27 cellular contexts compared by ENCODE assay signal in the genomic region with DNA sequence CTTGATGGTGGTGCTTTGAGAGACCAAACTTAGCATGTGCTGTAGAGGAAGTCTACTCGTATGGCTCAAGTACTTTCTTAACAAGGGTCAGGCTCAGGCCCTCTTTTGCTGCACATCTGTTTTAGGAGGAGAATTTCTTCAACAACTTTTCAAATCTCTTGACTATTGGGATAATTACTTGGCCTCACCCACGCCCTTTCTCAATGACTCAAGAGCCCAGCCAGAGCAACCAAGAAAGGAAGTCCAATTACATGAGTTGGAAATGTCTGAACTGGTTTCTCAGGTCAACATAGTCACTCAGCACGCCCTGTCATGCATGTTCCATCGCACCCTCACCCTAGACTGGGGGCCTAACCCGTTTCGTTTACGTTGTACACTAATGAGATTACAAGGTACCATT. TPM values are rescaled to one million over a fixed set of nuclear protein-coding genes. Genes with fewer than 3 reads are reported as not detected.
DNase-seq lines count a peak whose midpoint lies in the region; ATAC-seq, FAIRE-seq and TF ChIP-seq lines count a peak whose summit lies in the region.
"Had no signal": no experiment of that assay in that cellular context is flagged by ENCODE, and none has a peak within 500 bp of the region (broad histone marks: within the 10 kb centered on the region; RNA-seq: fewer than 3 reads in every experiment).

No MANE protein-coding gene starts in this region.

- no peak for TF ChIP-seq CTCF in bronchial epithelial cell (IDR thresholded peaks at IDR 0.05; ENCODE audit: insufficient read depth, low read length, severe bottlenecking)
- no peak for TF ChIP-seq CTCF in nephron progenitor cell (IDR thresholded peaks at IDR 0.05)
- TF ChIP-seq CTCF in dorsolateral prefrontal cortex (IDR thresholded peaks at IDR 0.05 in 54 of 56, conservative IDR thresholded peaks at IDR 0.05 in 2 of 56; ENCODE audit: low read depth in 1 of 56, partially characterized antibody in 56 of 56) = no peak

- H2AFZ ChIP-seq in ACC112 (ENCODE audit: low read length, unreplicated experiment) = no peak overlapping the region
- H2AFZ ChIP-seq: PC-9 had no signal

- H3K27me3 ChIP-seq in ACC112 (ENCODE audit: insufficient read depth, low read length) = no peaks in the 10 kb centered on the region
- H3K27me3 ChIP-seq in bronchial epithelial cell (ENCODE audit: control insufficient read depth, insufficient read depth, low read length) = no peaks in the 10 kb centered on the region
- H3K27me3 ChIP-seq in dorsolateral prefrontal cortex = no peaks in the 10 kb centered on the region
- H3K27me3 ChIP-seq: SJSA1, testis had no signal

- no peak overlapping the region for H3K4me3 Mint-ChIP-seq in nephron progenitor cell
- H3K4me3 Mint-ChIP-seq: activated CD8-positive, alpha-beta T cell treated with anti-CD3 and anti-CD28 coated beads for 36 hours; CD4-positive, alpha-beta T cell; nephron; WTC11 had no signal

- no peaks in the 10 kb centered on the region for H3K79me2 ChIP-seq in ACC112 (ENCODE audit: control insufficient read depth, insufficient read depth, low read length, unreplicated experiment)

- FAIRE-seq in GM12892 (lab: Jason Lieb, UNC) = peak; percentile 68
- FAIRE-seq in bronchial epithelial cell (lab: Jason Lieb, UNC) = peak; percentile 86
- no peak for FAIRE-seq in H54 (lab: Jason Lieb, UNC)
- FAIRE-seq: GM19239, HepG2 had no signal

- H3K36me3 ChIP-seq in ACC112 (ENCODE audit: insufficient read depth, low read length) = no peaks in the 10 kb centered on the region
- no peaks in the 10 kb centered on the region for H3K36me3 ChIP-seq in bronchial epithelial cell (ENCODE audit: control insufficient read depth, insufficient read depth, low read length)
- H3K36me3 ChIP-seq: SJSA1 had no signal

- H3K27ac Mint-ChIP-seq in nephron progenitor cell = peak overlapping the region; percentile 10
- H3K27ac Mint-ChIP-seq: activated CD8-positive, alpha-beta T cell treated with anti-CD3 and anti-CD28 coated beads for 36 hours; CD4-positive, alpha-beta T cell; nephron; WTC11 had no signal

- H3K4me3 ChIP-seq in ACC112 (ENCODE audit: low read depth, low read length) = no peak overlapping the region
- no peak overlapping the region for H3K4me3 ChIP-seq in bronchial epithelial cell (ENCODE audit: low read depth, low read length)
- H3K4me3 ChIP-seq in dorsolateral prefrontal cortex = no peak overlapping the region
- H3K4me3 ChIP-seq: PC-9, psoas muscle, SJSA1, testis had no signal

- TF ChIP-seq POLR2A in GM12892 (IDR thresholded peaks at IDR 0.05; ENCODE audit: low read depth, low read length) (no peak), H54 (IDR thresholded peaks at IDR 0.05; ENCODE audit: low read depth, low read length) (no peak)

- peaks cover 10% of the 10 kb centered on the region for H3K27me3 Mint-ChIP-seq in nephron progenitor cell (ENCODE audit: low read depth, poor library complexity)

- peak overlapping the region; percentile 38 for H3K27ac ChIP-seq in ACC112 (ENCODE audit: low read depth, low read length)
- no peak overlapping the region for H3K27ac ChIP-seq in dorsolateral prefrontal cortex
- H3K27ac ChIP-seq: PC-9, psoas muscle, SJSA1, testis had no signal

- peaks cover 9% of the 10 kb centered on the region for H3K4me1 Mint-ChIP-seq in nephron progenitor cell
- H3K4me1 Mint-ChIP-seq: nephron had no signal

- no peaks in the 10 kb centered on the region for H3K9me3 Mint-ChIP-seq in nephron progenitor cell
- H3K9me3 Mint-ChIP-seq: activated CD8-positive, alpha-beta T cell treated with anti-CD3 and anti-CD28 coated beads for 36 hours; CD4-positive, alpha-beta T cell; nephron; WTC11 had no signal

- H3K36me3 Mint-ChIP-seq in nephron progenitor cell (ENCODE audit: low read depth) = no peaks in the 10 kb centered on the region
- H3K36me3 Mint-ChIP-seq: WTC11 had no signal

- DNase-seq in GM12892 (ENCODE audit: insufficient read length) (no peak), bronchial epithelial cell (ENCODE audit: low read depth) (peak; percentile 96), nephron progenitor cell (no peak), H54 (ENCODE audit: insufficient read length, low spot score) (no peak), dorsolateral prefrontal cortex (no peak)
- DNase-seq: activated CD8-positive, alpha-beta T cell treated with anti-CD3 and anti-CD28 coated beads for 36 hours; activated naive CD4-positive, alpha-beta T cell treated with Interleukin-2 at 50 U/mL for 16 hours; activated T-cell treated with anti-CD3 and anti-CD28 coated beads, Interleukin-2, amount 50 U/mL, for 1 hour; aorta; CD4-positive, alpha-beta T cell; effector memory CD4-positive, alpha-beta T cell; foreskin melanocyte; H7; NCI-H1417; NCI-H2171 treated with DMSO at 0.1 percent for 48 hours; NCI-H774; PC-9; psoas muscle; testis had no signal

- ATAC-seq in HG03280 (IDR thresholded peaks at IDR 0.05; ENCODE audit: unreplicated experiment) (no peak), HG03439 (IDR thresholded peaks at IDR 0.05; ENCODE audit: unreplicated experiment) (no peak)
- ATAC-seq: activated CD8-positive, alpha-beta T cell treated with anti-CD3 and anti-CD28 coated beads for 36 hours; HepG2; psoas muscle; WTC11 had no signal

- intact Hi-C loops in dorsolateral prefrontal cortex (cut with DNase I) = no loop called here

- H3K4me1 ChIP-seq in ACC112 (ENCODE audit: control insufficient read depth, insufficient read depth, low read length, unreplicated experiment) = peaks cover 17% of the 10 kb centered on the region
- H3K4me1 ChIP-seq: SJSA1, testis had no signal

RNA-seq across cellular contexts. Expression of a gene that starts 44.8 kb away (rescaled TPM):
- 25.1 TPM for polyA plus RNA-seq in GM12892 (2012; ENCODE audit: missing spikeins)
- 21.8 and 31.3 TPM in 2 replicates for total RNA-seq in bronchial epithelial cell
- 10 to 100 TPM; 14.1 to 35.7 (median 21.3) TPM for total RNA-seq in dorsolateral prefrontal cortex
